2 cellular contexts compared by ENCODE assay signal in genomic region chr2:84908948-84909713, GRCh38.
A peak's percentile ranks its signal among the peaks of the same experiment; 100 is the strongest.
TF ChIP-seq lines count a peak whose summit lies in the region.

No MANE protein-coding gene starts in this region.

TF ChIP-seq in IMR-90, 13 proteins besides CTCF, POLR2A, EP300 and RAD21:
- TF ChIP-seq RCOR1 (IDR thresholded peaks at IDR 0.05; ENCODE audit: insufficient replicate concordance, low read length) (no peak), NFE2L2 (IDR thresholded peaks at IDR 0.05; ENCODE audit: low read depth, low read length) (no peak), MXI1 (IDR thresholded peaks at IDR 0.05; ENCODE audit: borderline replicate concordance, low read depth, low read length) (no peak), RFX5 (IDR thresholded peaks at IDR 0.05; ENCODE audit: low read depth, low read length) (no peak), SMC3 (IDR thresholded peaks at IDR 0.05; ENCODE audit: low read depth, low read length) (no peak), MAFK (IDR thresholded peaks at IDR 0.05; ENCODE audit: low read depth, low read length) (no peak), MAZ (IDR thresholded peaks at IDR 0.05; ENCODE audit: borderline replicate concordance, low read depth, low read length) (no peak), FOS (IDR thresholded peaks at IDR 0.05; ENCODE audit: low read depth, low read length) (no peak), CEBPB (IDR thresholded peaks at IDR 0.05; ENCODE audit: low read depth, low read length) (no peak), BHLHE40 (IDR thresholded peaks at IDR 0.05; ENCODE audit: low read depth, low read length) (no peak), USF2 (IDR thresholded peaks at IDR 0.05; ENCODE audit: low read depth, low read length) (no peak), CHD1 (IDR thresholded peaks at IDR 0.05; ENCODE audit: low read depth, low read length) (no peak)
- TF ChIP-seq, protein P1, sequence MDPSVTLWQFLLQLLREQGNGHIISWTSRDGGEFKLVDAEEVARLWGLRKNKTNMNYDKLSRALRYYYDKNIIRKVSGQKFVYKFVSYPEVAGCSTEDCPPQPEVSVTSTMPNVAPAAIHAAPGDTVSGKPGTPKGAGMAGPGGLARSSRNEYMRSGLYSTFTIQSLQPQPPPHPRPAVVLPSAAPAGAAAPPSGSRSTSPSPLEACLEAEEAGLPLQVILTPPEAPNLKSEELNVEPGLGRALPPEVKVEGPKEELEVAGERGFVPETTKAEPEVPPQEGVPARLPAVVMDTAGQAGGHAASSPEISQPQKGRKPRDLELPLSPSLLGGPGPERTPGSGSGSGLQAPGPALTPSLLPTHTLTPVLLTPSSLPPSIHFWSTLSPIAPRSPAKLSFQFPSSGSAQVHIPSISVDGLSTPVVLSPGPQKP (IDR thresholded peaks at IDR 0.05; ENCODE audit: borderline replicate concordance, low read depth, low read length), result no peak
TF ChIP-seq in IMR-90: peak in this region for 0.

TF ChIP-seq in K562, 482 proteins besides CTCF, POLR2A, EP300 and RAD21:
- TF ChIP-seq PPARD (CRISPR knock-in tag; IDR thresholded peaks at IDR 0.05), result no peak
- no peak for TF ChIP-seq PRPF4 (IDR thresholded peaks at IDR 0.05; ENCODE audit: insufficient read depth, low read depth, low read length, poor library complexity, severe bottlenecking)
- no peak for TF ChIP-seq ELF4 (CRISPR knock-in tag; IDR thresholded peaks at IDR 0.05)
- TF ChIP-seq, protein P2, sequence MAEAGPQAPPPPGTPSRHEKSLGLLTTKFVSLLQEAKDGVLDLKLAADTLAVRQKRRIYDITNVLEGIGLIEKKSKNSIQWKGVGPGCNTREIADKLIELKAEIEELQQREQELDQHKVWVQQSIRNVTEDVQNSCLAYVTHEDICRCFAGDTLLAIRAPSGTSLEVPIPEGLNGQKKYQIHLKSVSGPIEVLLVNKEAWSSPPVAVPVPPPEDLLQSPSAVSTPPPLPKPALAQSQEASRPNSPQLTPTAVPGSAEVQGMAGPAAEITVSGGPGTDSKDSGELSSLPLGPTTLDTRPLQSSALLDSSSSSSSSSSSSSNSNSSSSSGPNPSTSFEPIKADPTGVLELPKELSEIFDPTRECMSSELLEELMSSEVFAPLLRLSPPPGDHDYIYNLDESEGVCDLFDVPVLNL (CRISPR knock-in tag; IDR thresholded peaks at IDR 0.05; ENCODE audit: low read depth), result no peak
- no peak for TF ChIP-seq ARID1B (IDR thresholded peaks at IDR 0.05)
- TF ChIP-seq CBFA2T3 (IDR thresholded peaks at IDR 0.05), result no peak
- TF ChIP-seq WHSC1 (IDR thresholded peaks at IDR 0.05; ENCODE audit: low read length), result no peak
- no peak for TF ChIP-seq PTTG1 (tag; IDR thresholded peaks at IDR 0.05; ENCODE audit: low read depth)
- TF ChIP-seq NFATC3 (IDR thresholded peaks at IDR 0.05), result no peak
- TF ChIP-seq ZBTB9 (CRISPR knock-in tag; IDR thresholded peaks at IDR 0.05), result no peak
- no peak for TF ChIP-seq ARID2 (IDR thresholded peaks at IDR 0.05)
- TF ChIP-seq ZNF24 (IDR thresholded peaks at IDR 0.05), result no peak
- peak; percentile 34 for TF ChIP-seq POLR2B (IDR thresholded peaks at IDR 0.05; ENCODE audit: low read depth, partially characterized antibody)
- no peak for TF ChIP-seq ZNF282 (CRISPR knock-in tag; IDR thresholded peaks at IDR 0.05)
- TF ChIP-seq, protein P3, sequence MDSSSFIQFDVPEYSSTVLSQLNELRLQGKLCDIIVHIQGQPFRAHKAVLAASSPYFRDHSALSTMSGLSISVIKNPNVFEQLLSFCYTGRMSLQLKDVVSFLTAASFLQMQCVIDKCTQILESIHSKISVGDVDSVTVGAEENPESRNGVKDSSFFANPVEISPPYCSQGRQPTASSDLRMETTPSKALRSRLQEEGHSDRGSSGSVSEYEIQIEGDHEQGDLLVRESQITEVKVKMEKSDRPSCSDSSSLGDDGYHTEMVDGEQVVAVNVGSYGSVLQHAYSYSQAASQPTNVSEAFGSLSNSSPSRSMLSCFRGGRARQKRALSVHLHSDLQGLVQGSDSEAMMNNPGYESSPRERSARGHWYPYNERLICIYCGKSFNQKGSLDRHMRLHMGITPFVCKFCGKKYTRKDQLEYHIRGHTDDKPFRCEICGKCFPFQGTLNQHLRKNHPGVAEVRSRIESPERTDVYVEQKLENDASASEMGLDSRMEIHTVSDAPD (CRISPR knock-in tag; IDR thresholded peaks at IDR 0.05), result 0 out of 2 replicates have a peak, but pooled peaks have one; percentile 22
- TF ChIP-seq RNF219 (CRISPR knock-in tag; IDR thresholded peaks at IDR 0.05), result no peak
- TF ChIP-seq EGR1 (conservative IDR thresholded peaks at IDR 0.05), result no peak
- TF ChIP-seq LCOR (CRISPR knock-in tag; IDR thresholded peaks at IDR 0.05), result no peak
- TF ChIP-seq KDM5B (IDR thresholded peaks at IDR 0.05; ENCODE audit: insufficient replicate concordance, low read depth, low read length), result peak; percentile 6
- TF ChIP-seq, protein P4, sequence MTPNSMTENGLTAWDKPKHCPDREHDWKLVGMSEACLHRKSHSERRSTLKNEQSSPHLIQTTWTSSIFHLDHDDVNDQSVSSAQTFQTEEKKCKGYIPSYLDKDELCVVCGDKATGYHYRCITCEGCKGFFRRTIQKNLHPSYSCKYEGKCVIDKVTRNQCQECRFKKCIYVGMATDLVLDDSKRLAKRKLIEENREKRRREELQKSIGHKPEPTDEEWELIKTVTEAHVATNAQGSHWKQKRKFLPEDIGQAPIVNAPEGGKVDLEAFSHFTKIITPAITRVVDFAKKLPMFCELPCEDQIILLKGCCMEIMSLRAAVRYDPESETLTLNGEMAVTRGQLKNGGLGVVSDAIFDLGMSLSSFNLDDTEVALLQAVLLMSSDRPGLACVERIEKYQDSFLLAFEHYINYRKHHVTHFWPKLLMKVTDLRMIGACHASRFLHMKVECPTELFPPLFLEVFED (CRISPR knock-in tag; conservative IDR thresholded peaks at IDR 0.05), result 0 out of 2 replicates have a peak, but pooled peaks have one; percentile 61
- no peak for TF ChIP-seq RBM39 (optimal IDR thresholded peaks at IDR 0.05; ENCODE audit: low read depth, low read length)
- no peak for TF ChIP-seq CBX1 (IDR thresholded peaks at IDR 0.05; ENCODE audit: low read depth)
- no peak for TF ChIP-seq ZNF57 (CRISPR knock-in tag; IDR thresholded peaks at IDR 0.05)
- TF ChIP-seq HEY1 (CRISPR knock-in tag; IDR thresholded peaks at IDR 0.05; ENCODE audit: borderline replicate concordance), result no peak
- TF ChIP-seq FOXK1 (CRISPR knock-in tag; IDR thresholded peaks at IDR 0.05; ENCODE audit: borderline replicate concordance), result no peak
- 0 out of 2 replicates have a peak, but pooled peaks have one; percentile 7 for TF ChIP-seq TSC22D4 (tag; IDR thresholded peaks at IDR 0.05)
- TF ChIP-seq ZFP91 (CRISPR knock-in tag; IDR thresholded peaks at IDR 0.05), result no peak
- no peak for TF ChIP-seq MAFG (tag; conservative IDR thresholded peaks at IDR 0.05)
- 0 out of 2 replicates have a peak, but pooled peaks have one; percentile 64 for TF ChIP-seq EHMT2 (IDR thresholded peaks at IDR 0.05)
- no peak for TF ChIP-seq SREBF2 (CRISPR knock-in tag; IDR thresholded peaks at IDR 0.05)
- TF ChIP-seq HMG20B (CRISPR knock-in tag; IDR thresholded peaks at IDR 0.05), result no peak
- TF ChIP-seq, protein P5, sequence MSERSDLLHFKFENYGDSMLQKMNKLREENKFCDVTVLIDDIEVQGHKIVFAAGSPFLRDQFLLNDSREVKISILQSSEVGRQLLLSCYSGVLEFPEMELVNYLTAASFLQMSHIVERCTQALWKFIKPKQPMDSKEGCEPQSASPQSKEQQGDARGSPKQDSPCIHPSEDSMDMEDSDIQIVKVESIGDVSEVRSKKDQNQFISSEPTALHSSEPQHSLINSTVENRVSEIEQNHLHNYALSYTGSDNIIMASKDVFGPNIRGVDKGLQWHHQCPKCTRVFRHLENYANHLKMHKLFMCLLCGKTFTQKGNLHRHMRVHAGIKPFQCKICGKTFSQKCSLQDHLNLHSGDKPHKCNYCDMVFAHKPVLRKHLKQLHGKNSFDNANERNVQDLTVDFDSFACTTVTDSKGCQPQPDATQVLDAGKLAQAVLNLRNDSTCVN (CRISPR knock-in tag; IDR thresholded peaks at IDR 0.05), result 0 out of 2 replicates have a peak, but pooled peaks have one; percentile 45
- no peak for TF ChIP-seq SNAPC5 (CRISPR knock-in tag; IDR thresholded peaks at IDR 0.05)
- TF ChIP-seq HNRNPUL1 (IDR thresholded peaks at IDR 0.05; ENCODE audit: low read length), result no peak
- TF ChIP-seq POLR3G (IDR thresholded peaks at IDR 0.05; ENCODE audit: extremely low read depth, insufficient read length, insufficient replicate concordance), result no peak
- no peak for TF ChIP-seq PHF21A (IDR thresholded peaks at IDR 0.05; ENCODE audit: borderline replicate concordance, low read depth)
